Comparison of ENCODE assay signal across 2 cellular contexts in genomic region chr18:35756506-35757117, GRCh38.
A peak's percentile ranks its signal among the peaks of the same experiment; 100 is the strongest.
TF ChIP-seq lines count a peak whose summit lies in the region.

No MANE protein-coding gene starts in this region.

TF ChIP-seq in GM23338, 12 proteins besides CTCF, POLR2A, EP300 and RAD21 (continued from another document):
- TF ChIP-seq, protein P1, sequence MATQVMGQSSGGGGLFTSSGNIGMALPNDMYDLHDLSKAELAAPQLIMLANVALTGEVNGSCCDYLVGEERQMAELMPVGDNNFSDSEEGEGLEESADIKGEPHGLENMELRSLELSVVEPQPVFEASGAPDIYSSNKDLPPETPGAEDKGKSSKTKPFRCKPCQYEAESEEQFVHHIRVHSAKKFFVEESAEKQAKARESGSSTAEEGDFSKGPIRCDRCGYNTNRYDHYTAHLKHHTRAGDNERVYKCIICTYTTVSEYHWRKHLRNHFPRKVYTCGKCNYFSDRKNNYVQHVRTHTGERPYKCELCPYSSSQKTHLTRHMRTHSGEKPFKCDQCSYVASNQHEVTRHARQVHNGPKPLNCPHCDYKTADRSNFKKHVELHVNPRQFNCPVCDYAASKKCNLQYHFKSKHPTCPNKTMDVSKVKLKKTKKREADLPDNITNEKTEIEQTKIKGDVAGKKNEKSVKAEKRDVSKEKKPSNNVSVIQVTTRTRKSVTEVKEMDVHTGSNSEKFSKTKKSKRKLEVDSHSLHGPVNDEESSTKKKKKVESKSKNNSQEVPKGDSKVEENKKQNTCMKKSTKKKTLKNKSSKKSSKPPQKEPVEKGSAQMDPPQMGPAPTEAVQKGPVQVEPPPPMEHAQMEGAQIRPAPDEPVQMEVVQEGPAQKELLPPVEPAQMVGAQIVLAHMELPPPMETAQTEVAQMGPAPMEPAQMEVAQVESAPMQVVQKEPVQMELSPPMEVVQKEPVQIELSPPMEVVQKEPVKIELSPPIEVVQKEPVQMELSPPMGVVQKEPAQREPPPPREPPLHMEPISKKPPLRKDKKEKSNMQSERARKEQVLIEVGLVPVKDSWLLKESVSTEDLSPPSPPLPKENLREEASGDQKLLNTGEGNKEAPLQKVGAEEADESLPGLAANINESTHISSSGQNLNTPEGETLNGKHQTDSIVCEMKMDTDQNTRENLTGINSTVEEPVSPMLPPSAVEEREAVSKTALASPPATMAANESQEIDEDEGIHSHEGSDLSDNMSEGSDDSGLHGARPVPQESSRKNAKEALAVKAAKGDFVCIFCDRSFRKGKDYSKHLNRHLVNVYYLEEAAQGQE (IDR thresholded peaks at IDR 0.05; ENCODE audit: unreplicated experiment), result no peak
- TF ChIP-seq, protein P2, sequence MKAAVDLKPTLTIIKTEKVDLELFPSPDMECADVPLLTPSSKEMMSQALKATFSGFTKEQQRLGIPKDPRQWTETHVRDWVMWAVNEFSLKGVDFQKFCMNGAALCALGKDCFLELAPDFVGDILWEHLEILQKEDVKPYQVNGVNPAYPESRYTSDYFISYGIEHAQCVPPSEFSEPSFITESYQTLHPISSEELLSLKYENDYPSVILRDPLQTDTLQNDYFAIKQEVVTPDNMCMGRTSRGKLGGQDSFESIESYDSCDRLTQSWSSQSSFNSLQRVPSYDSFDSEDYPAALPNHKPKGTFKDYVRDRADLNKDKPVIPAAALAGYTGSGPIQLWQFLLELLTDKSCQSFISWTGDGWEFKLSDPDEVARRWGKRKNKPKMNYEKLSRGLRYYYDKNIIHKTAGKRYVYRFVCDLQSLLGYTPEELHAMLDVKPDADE (IDR thresholded peaks at IDR 0.05), result no peak
- TF ChIP-seq JUNB (IDR thresholded peaks at IDR 0.05; ENCODE audit: unreplicated experiment) (no peak), EZH2phosphoT487 (IDR thresholded peaks at IDR 0.05; ENCODE audit: unreplicated experiment) (no peak), POLR2AphosphoS5 (IDR thresholded peaks at IDR 0.05; ENCODE audit: low read depth) (no peak), NANOG (IDR thresholded peaks at IDR 0.05; ENCODE audit: borderline replicate concordance) (no peak), STAT1 (IDR thresholded peaks at IDR 0.05; ENCODE audit: unreplicated experiment) (no peak), ZNF462 (CRISPR knock-in tag; IDR thresholded peaks at IDR 0.05) (no peak), ZNF331 (CRISPR knock-in tag; IDR thresholded peaks at IDR 0.05; ENCODE audit: low read depth) (no peak)

TF ChIP-seq in K562, 482 proteins besides CTCF, POLR2A, EP300 and RAD21 (continued from another document):
- TF ChIP-seq, protein P3, sequence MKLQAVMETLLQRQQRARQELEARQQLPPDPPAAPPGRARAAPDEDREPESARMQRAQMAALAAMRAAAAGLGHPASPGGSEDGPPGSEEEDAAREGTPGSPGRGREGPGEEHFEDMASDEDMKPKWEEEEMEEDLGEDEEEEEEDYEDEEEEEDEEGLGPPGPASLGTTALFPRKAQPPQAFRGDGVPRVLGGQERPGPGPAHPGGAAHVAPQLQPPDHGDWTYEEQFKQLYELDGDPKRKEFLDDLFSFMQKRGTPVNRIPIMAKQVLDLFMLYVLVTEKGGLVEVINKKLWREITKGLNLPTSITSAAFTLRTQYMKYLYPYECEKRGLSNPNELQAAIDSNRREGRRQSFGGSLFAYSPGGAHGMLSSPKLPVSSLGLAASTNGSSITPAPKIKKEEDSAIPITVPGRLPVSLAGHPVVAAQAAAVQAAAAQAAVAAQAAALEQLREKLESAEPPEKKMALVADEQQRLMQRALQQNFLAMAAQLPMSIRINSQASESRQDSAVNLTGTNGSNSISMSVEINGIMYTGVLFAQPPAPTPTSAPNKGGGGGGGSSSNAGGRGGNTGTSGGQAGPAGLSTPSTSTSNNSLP (IDR thresholded peaks at IDR 0.05; ENCODE audit: borderline replicate concordance, low read depth, low read length), result peak; percentile 65; the same call in 1 of the 2 replicates
- TF ChIP-seq SMC3 (conservative IDR thresholded peaks at IDR 0.05; ENCODE audit: insufficient read depth, low read depth, low read length) (peak; percentile 71), MEIS2 (IDR thresholded peaks at IDR 0.05; ENCODE audit: partially characterized antibody) (no peak)
